10 cellular contexts compared by ENCODE assay signal in genomic region chr6:112203577-112204349, GRCh38. TPM values are rescaled to one million over a fixed set of nuclear protein-coding genes. Genes with fewer than 3 reads are reported as not detected.
DNase-seq lines count a peak whose midpoint lies in the region; ATAC-seq and TF ChIP-seq lines count a peak whose summit lies in the region.
"Had no signal": no experiment of that assay in that cellular context is flagged by ENCODE, and none has a peak within 500 bp of the region (broad histone marks: within the 10 kb centered on the region; RNA-seq: fewer than 3 reads in every experiment).

No MANE protein-coding gene starts in this region.

- no TSS peak for BruUV-seq in MCF 10A (replicated peaks; lab: Mats Ljungman, UMichigan)

- DNase-seq in MCF 10A (ENCODE audit: unreplicated experiment) (peak; percentile 89), omental fat pad (ENCODE audit: low spot score) (no peak), MV-4-11 (lab: John Stamatoyannopoulos, UW) (no peak), SK-N-DZ (ENCODE audit: low spot score) (no peak), UCSD-AML1 (lab: John Stamatoyannopoulos, UW; ENCODE audit: unreplicated experiment) (no peak)
- DNase-seq in CD8-positive, alpha-beta T cell = no peak
- DNase-seq: NCI-H2081 treated with DMSO at 0.1 percent for 48 hours had no signal

- POLR2A ChIA-PET in MCF 10A (lab: Yijun Ruan, JAX) = interaction anchor here (0.6 to 1.6 kb wide), 9 partner anchors 9 to 108 kb away, joined by 3 to 6 read pairs (median 3); no protein-coding TSS in a partner anchor
- POLR2A ChIA-PET in CD8-positive, alpha-beta T cell (lab: Charles Lee) = no interaction called here

- no peaks in the 10 kb centered on the region for H3K27me3 ChIP-seq in CD8-positive, alpha-beta T cell (ENCODE audit: insufficient read depth, low read length)

- H3K4me3 Mint-ChIP-seq in MCF 10A (ENCODE audit: unreplicated experiment) = peak overlapping the region; percentile 12
- no peak overlapping the region for H3K4me3 Mint-ChIP-seq in CD8-positive, alpha-beta T cell
- H3K4me3 Mint-ChIP-seq: activated naive CD4-positive, alpha-beta T cell treated with anti-CD3 and anti-CD28 coated beads, Interleukin-2, amount 50 U/mL, for 24 hours had no signal

- no peak overlapping the region for H3K4me3 ChIP-seq in CD8-positive, alpha-beta T cell (ENCODE audit: low read depth, low read length)

- no peaks in the 10 kb centered on the region for H3K9me3 ChIP-seq in CD8-positive, alpha-beta T cell (ENCODE audit: low read length)

- ATAC-seq in GM18520 (IDR thresholded peaks at IDR 0.05; ENCODE audit: unreplicated experiment) (peak; percentile 44), HG02981 (IDR thresholded peaks at IDR 0.05; ENCODE audit: unreplicated experiment) (peak; percentile 61), omental fat pad (ENCODE audit: low FRiP score) (peak; percentile 80)
- no peak for ATAC-seq in CD8-positive, alpha-beta T cell

- no peak overlapping the region for H3K27ac ChIP-seq in CD8-positive, alpha-beta T cell (ENCODE audit: low read depth, low read length)

- no peaks in the 10 kb centered on the region for H3K36me3 ChIP-seq in CD8-positive, alpha-beta T cell (ENCODE audit: insufficient read depth, low read length)

- peaks cover 27% of the 10 kb centered on the region for H3K4me1 Mint-ChIP-seq in MCF 10A (ENCODE audit: insufficient read depth, unreplicated experiment)
- no peaks in the 10 kb centered on the region for H3K4me1 Mint-ChIP-seq in CD8-positive, alpha-beta T cell (ENCODE audit: low read depth)
- H3K4me1 Mint-ChIP-seq: activated naive CD4-positive, alpha-beta T cell treated with anti-CD3 and anti-CD28 coated beads, Interleukin-2, amount 50 U/mL, for 24 hours had no signal

- no peaks in the 10 kb centered on the region for H3K4me1 ChIP-seq in CD8-positive, alpha-beta T cell (ENCODE audit: insufficient read depth, low read length)

- TF ChIP-seq CTCF in MCF 10A (IDR thresholded peaks at IDR 0.05; ENCODE audit: unreplicated experiment) = no peak
- TF ChIP-seq CTCF in omental fat pad (IDR thresholded peaks at IDR 0.05) = no peak
- TF ChIP-seq CTCF in CD8-positive, alpha-beta T cell (IDR thresholded peaks at IDR 0.05) = no peak

- H3K36me3 Mint-ChIP-seq in MCF 10A (ENCODE audit: insufficient read depth, unreplicated experiment) = peaks cover 7% of the 10 kb centered on the region
- H3K36me3 Mint-ChIP-seq in CD8-positive, alpha-beta T cell = no peaks in the 10 kb centered on the region

- intact Hi-C loops in MCF 10A (cut with micrococcal nuclease) = no loop called here
- intact Hi-C loops in CD8-positive, alpha-beta T cell (cut with DNase I, micrococcal nuclease) = no loop called here

- CTCF ChIA-PET in MCF 10A (lab: Yijun Ruan, JAX) = interaction anchor here (0.6 to 1.4 kb wide), 10 partner anchors 10 to 118 kb away, joined by 3 to 9 read pairs (median 4); no protein-coding TSS in a partner anchor
- CTCF ChIA-PET in CD8-positive, alpha-beta T cell (lab: Charles Lee) = interaction anchor here (0.8 kb wide), 1 partner anchor 24 kb away, joined by 3 read pairs; no protein-coding TSS in a partner anchor

- no peaks in the 10 kb centered on the region for H3K9me3 Mint-ChIP-seq in MCF 10A (ENCODE audit: unreplicated experiment)
- H3K9me3 Mint-ChIP-seq in CD8-positive, alpha-beta T cell = peaks cover 4% of the 10 kb centered on the region
- H3K9me3 Mint-ChIP-seq: activated naive CD4-positive, alpha-beta T cell treated with anti-CD3 and anti-CD28 coated beads, Interleukin-2, amount 50 U/mL, for 24 hours had no signal

- H3K27me3 Mint-ChIP-seq in MCF 10A (ENCODE audit: insufficient read depth, unreplicated experiment) = no peaks in the 10 kb centered on the region
- H3K27me3 Mint-ChIP-seq in CD8-positive, alpha-beta T cell (ENCODE audit: low read depth) = peaks cover 15% of the 10 kb centered on the region

- peak overlapping the region; percentile 60 for H3K27ac Mint-ChIP-seq in MCF 10A (ENCODE audit: low read depth, unreplicated experiment)
- H3K27ac Mint-ChIP-seq in CD8-positive, alpha-beta T cell = no peak overlapping the region
- H3K27ac Mint-ChIP-seq: activated naive CD4-positive, alpha-beta T cell treated with anti-CD3 and anti-CD28 coated beads, Interleukin-2, amount 50 U/mL, for 24 hours had no signal

RNA-seq across cellular contexts. Expression of gene LAMA4, which starts 50.6 kb away (rescaled TPM):
- total RNA-seq in MCF 10A (2022) (0.72 TPM in 1 of 2 replicates, not detected in the other), omental fat pad (100 to 1,000 TPM; 189 to 459 (median 376) TPM)
- 0.08 and 0.34 TPM in 2 replicates for polyA plus RNA-seq in SK-N-DZ (2014; cell fraction: cytosol; rRNA removed)
- polyA plus RNA-seq in SK-N-DZ (2014; cell fraction: nucleus; rRNA removed) = 0.24 and 0.30 TPM in 2 replicates
- not detected for total RNA-seq in CD8-positive, alpha-beta T cell

Comparison
In these comparisons a context has a peak if more than half of its experiments do, and no peak if none do; other contexts are left out.
1. RNA of gene LAMA4, which starts 50.6 kb away (total RNA-seq): 189 to 459 TPM in omental fat pad; 0.72 TPM in MCF 10A and not detected in CD8-positive, alpha-beta T cell; every median in the first group is over 100 times any median in the second.